In genomic region chr1:189152685-189153084, GRCh38 we compare ENCODE assay signal across 34 cellular contexts.
"Had no signal": no experiment of that assay in that cellular context is flagged by ENCODE, and none has a peak within 500 bp of the region (broad histone marks: within the 10 kb centered on the region; RNA-seq: fewer than 3 reads in every experiment).

No MANE protein-coding gene starts in this region.

- DNase-seq: Karpas-422, Kasumi-1, MG63, MM.1S, NCI-H1048, NCI-H1092, NCI-H1092 treated with DMSO at 0.1 percent for 48 hours, NCI-H1105, NCI-H1105 treated with DMSO at 0.1 percent for 48 hours, NCI-H1417, NCI-H1417 treated with DMSO at 0.1 percent for 48 hours, NCI-H1436, NCI-H1436 treated with DMSO at 0.1 percent for 48 hours, NCI-H146, NCI-H1694, NCI-H1694 treated with DMSO at 0.1 percent for 48 hours, NCI-H187, NCI-H187 treated with DMSO at 0.1 percent for 48 hours, NCI-H1930, NCI-H2029, NCI-H2029 treated with DMSO at 0.1 percent for 48 hours, NCI-H2081, NCI-H2081 treated with DMSO at 0.1 percent for 48 hours, NCI-H2107, NCI-H2171, NCI-H2171 treated with DMSO at 0.1 percent for 48 hours, NCI-H2227 treated with DMSO at 0.1 percent for 48 hours, NCI-H226, NCI-H345, NCI-H446, NCI-H446 treated with DMSO at 0.1 percent for 48 hours, NCI-H510A, NCI-H510A treated with DMSO at 0.1 percent for 48 hours had no signal

- H3K4me2 ChIP-seq: KMS-11 had no signal

- H3K4me3 ChIP-seq: MG63 had no signal

- H3K27me3 ChIP-seq: MG63 had no signal

- H3K36me3 ChIP-seq: MG63 had no signal

- H3K27ac ChIP-seq: KMS-11 had no signal

- H3K9ac ChIP-seq: KMS-11 had no signal

- H3K9me3 ChIP-seq: MG63 had no signal
